1 cellular context compared by ENCODE assay signal in genomic region chr16:56422896-56423441, GRCh38.
TF ChIP-seq lines count a peak whose summit lies in the region.

No MANE protein-coding gene starts in this region.

TF ChIP-seq in GM23338, 12 proteins besides CTCF, POLR2A, EP300 and RAD21 (continued from another document):
- TF ChIP-seq ZNF462 (CRISPR knock-in tag; IDR thresholded peaks at IDR 0.05) (no peak), POLR2AphosphoS5 (IDR thresholded peaks at IDR 0.05; ENCODE audit: low read depth) (no peak), EZH2phosphoT487 (IDR thresholded peaks at IDR 0.05; ENCODE audit: unreplicated experiment) (no peak), JUNB (IDR thresholded peaks at IDR 0.05; ENCODE audit: unreplicated experiment) (no peak), NANOG (IDR thresholded peaks at IDR 0.05; ENCODE audit: borderline replicate concordance) (no peak), ETS1 (IDR thresholded peaks at IDR 0.05) (no peak), REST (IDR thresholded peaks at IDR 0.05; ENCODE audit: unreplicated experiment) (no peak)
